Comparison of ENCODE assay signal across 1 cellular context in genomic region chr5:1667648-1668140, GRCh38.
A peak's percentile ranks its signal among the peaks of the same experiment; 100 is the strongest.
TF ChIP-seq lines count a peak whose summit lies in the region.

No MANE protein-coding gene starts in this region.

TF ChIP-seq in HEK293, 187 proteins besides CTCF, POLR2A, EP300 and RAD21 (continued from another document):
- TF ChIP-seq ZNF449 (tag by site-specific recombination; IDR thresholded peaks at IDR 0.05): no peak
- no peak for TF ChIP-seq TCF7L2 (IDR thresholded peaks at IDR 0.05; ENCODE audit: borderline replicate concordance, low read depth, low read length)
- TF ChIP-seq ZNF10 (tag by site-specific recombination; IDR thresholded peaks at IDR 0.05): no peak
- no peak for TF ChIP-seq ZNF555 (tag by site-specific recombination; conservative IDR thresholded peaks at IDR 0.05)
- peak; percentile 59 for TF ChIP-seq ZFHX2 (tag by site-specific recombination; conservative IDR thresholded peaks at IDR 0.05)
- TF ChIP-seq ZNF621 (tag by site-specific recombination; IDR thresholded peaks at IDR 0.05): no peak
- TF ChIP-seq EGR2 (tag by site-specific recombination; IDR thresholded peaks at IDR 0.05; ENCODE audit: low read depth): 0 out of 2 replicates have a peak, but pooled peaks have one; percentile 15
- peak; percentile 31; the same call in 1 of the 2 replicates for TF ChIP-seq ZBTB20 (tag by site-specific recombination; IDR thresholded peaks at IDR 0.05)
- TF ChIP-seq ZNF155 (tag by site-specific recombination; IDR thresholded peaks at IDR 0.05): no peak
- TF ChIP-seq ZBTB49 (tag by site-specific recombination; IDR thresholded peaks at IDR 0.05; ENCODE audit: low read depth): no peak
- no peak for TF ChIP-seq ZNF23 (tag by site-specific recombination; IDR thresholded peaks at IDR 0.05; ENCODE audit: borderline replicate concordance)
- no peak for TF ChIP-seq ZNF571 (tag by site-specific recombination; IDR thresholded peaks at IDR 0.05)
- no peak for TF ChIP-seq ZBTB44 (tag by site-specific recombination; IDR thresholded peaks at IDR 0.05)
- no peak for TF ChIP-seq ZNF768 (tag by site-specific recombination; IDR thresholded peaks at IDR 0.05)
- no peak for TF ChIP-seq PBX3 (CRISPR knock-in tag; IDR thresholded peaks at IDR 0.05)
- no peak for TF ChIP-seq ZNF544 (tag by site-specific recombination; IDR thresholded peaks at IDR 0.05)
- TF ChIP-seq KLF9 (tag by site-specific recombination; IDR thresholded peaks at IDR 0.05; ENCODE audit: low read depth): no peak
- TF ChIP-seq ZNF426 (tag by site-specific recombination; IDR thresholded peaks at IDR 0.05): no peak
- no peak for TF ChIP-seq ZNF350 (tag by site-specific recombination; IDR thresholded peaks at IDR 0.05)
- no peak for TF ChIP-seq ZNF266 (tag by site-specific recombination; IDR thresholded peaks at IDR 0.05; ENCODE audit: low read depth)
- no peak for TF ChIP-seq ZNF423 (tag by site-specific recombination; IDR thresholded peaks at IDR 0.05)
- no peak for TF ChIP-seq ZNF280D (tag by site-specific recombination; IDR thresholded peaks at IDR 0.05)
- peak; percentile 18; the same call in 1 of the 2 replicates for TF ChIP-seq GLIS2 (tag by site-specific recombination; IDR thresholded peaks at IDR 0.05)
- TF ChIP-seq ZBTB21 (tag by site-specific recombination; IDR thresholded peaks at IDR 0.05): no peak
- TF ChIP-seq ZBTB26 (tag by site-specific recombination; optimal IDR thresholded peaks at IDR 0.05): peak; percentile 41
- TF ChIP-seq ZBTB8A (tag by site-specific recombination; IDR thresholded peaks at IDR 0.05): no peak
- no peak for TF ChIP-seq ZNF580 (tag by site-specific recombination; IDR thresholded peaks at IDR 0.05)
